24 cellular contexts compared by ENCODE assay signal in genomic region chr4:23312686-23313085, GRCh38.
DNase-seq lines count a peak whose midpoint lies in the region; ATAC-seq, FAIRE-seq and TF ChIP-seq lines count a peak whose summit lies in the region.
"Had no signal": no experiment of that assay in that cellular context is flagged by ENCODE, and none has a peak within 500 bp of the region (broad histone marks: within the 10 kb centered on the region; RNA-seq: fewer than 3 reads in every experiment).

No MANE protein-coding gene starts in this region.

- H3K9me3 ChIP-seq in HepG2 (ENCODE audit: low read length) (no peaks in the 10 kb centered on the region), right lobe of liver (no peaks in the 10 kb centered on the region), K562 (replicated peaks; ENCODE audit: control insufficient read depth, insufficient read depth, low read depth, low read length) (no peaks in the 10 kb centered on the region; the same call in 1 of the 2 replicates)
- H3K9me3 ChIP-seq: BE2C, BLaER1 had no signal

- no peaks in the 10 kb centered on the region for H3K79me2 ChIP-seq in HepG2 (ENCODE audit: insufficient read depth, low read length)
- no peaks in the 10 kb centered on the region for H3K79me2 ChIP-seq in K562 (ENCODE audit: control insufficient read depth, insufficient read depth, low read length)

- no TSS peak for BruUV-seq in HepG2 (replicated peaks; lab: Mats Ljungman, UMichigan)
- BruUV-seq in K562 (replicated peaks; lab: Mats Ljungman, UMichigan): no TSS peak

- CTCF ChIA-PET in HepG2 (lab: Yijun Ruan, JAX; ENCODE audit: low intra/inter-chr PET ratio, low total read pairs): no interaction called here
- CTCF ChIA-PET in K562 (lab: Yijun Ruan, JAX; ENCODE audit: low intra/inter-chr PET ratio): no interaction called here

- DNase-seq in HepG2 (ENCODE audit: low spot score) (no peak), right lobe of liver (no peak), K562 (ENCODE audit: extremely low read depth in 1 of 4, low spot score in 3 of 4) (no peak), NCI-H1105 (lab: John Stamatoyannopoulos, UW) (no peak), putamen (ENCODE audit: low spot score) (no peak)
- DNase-seq: ACHN; BE2C; C1 segment of cervical spinal cord; CD4-positive, alpha-beta memory T cell; CD4-positive, CD25-positive, alpha-beta regulatory T cell; CD8-positive, alpha-beta memory T cell; COR-L47; DMS 273 treated with DMSO at 0.1 percent for 48 hours; DMS153; DMS53; DMS79; DND-41; EL; GDM1 had no signal

- no peaks in the 10 kb centered on the region for H3K4me1 ChIP-seq in HepG2 (ENCODE audit: insufficient read depth, low read length)
- no peaks in the 10 kb centered on the region for H3K4me1 ChIP-seq in right lobe of liver
- H3K4me1 ChIP-seq in K562 (replicated peaks in 1 of 2; ENCODE audit: control insufficient read depth in 2 of 2, insufficient read depth in 2 of 2, low read length in 2 of 2): no peaks in the 10 kb centered on the region
- H3K4me1 ChIP-seq: BLaER1 had no signal

- H3K27ac ChIP-seq in HepG2 (ENCODE audit: extremely low read length, insufficient read depth, low read length) (no peak overlapping the region), right lobe of liver (no peak overlapping the region), K562 (ENCODE audit: extremely low read depth, low read depth, low read length) (no peak overlapping the region)
- H3K27ac ChIP-seq: 22Rv1, BLaER1 had no signal

- no peaks in the 10 kb centered on the region for H3K9me1 ChIP-seq in K562 (ENCODE audit: control insufficient read depth, insufficient read depth, low read length)

- in situ Hi-C loops in HepG2 (cut with HindIII; ENCODE audit: extremely low pct_ligation_motif_present, low pct_unique_long_range_greater_than_20kb) (no loop called here), K562 (cut with MboI) (no loop called here)

- FAIRE-seq in HepG2 (lab: Jason Lieb, UNC) (no peak), K562 (lab: Jason Lieb, UNC) (no peak)
- FAIRE-seq: GM12878, GM12892, GM18507 had no signal

- H3K9ac ChIP-seq in HepG2 (ENCODE audit: insufficient read depth, low read depth, low read length): no peak overlapping the region
- H3K9ac ChIP-seq in K562 (ENCODE audit: insufficient read depth in 1 of 2, low read depth in 2 of 2, low read length in 2 of 2): no peak overlapping the region
- H3K9ac ChIP-seq: BLaER1 had no signal

- H4K20me1 ChIP-seq in HepG2 (ENCODE audit: insufficient read depth, low read length) (no peaks in the 10 kb centered on the region), K562 (replicated peaks; ENCODE audit: control insufficient read depth, insufficient read depth, low read length) (no peaks in the 10 kb centered on the region)
- H4K20me1 ChIP-seq: BLaER1 had no signal

- H3K36me3 ChIP-seq in HepG2 (replicated peaks in 1 of 2; ENCODE audit: control insufficient read depth in 1 of 2, insufficient read depth in 2 of 2, low read length in 2 of 2): no peaks in the 10 kb centered on the region
- no peaks in the 10 kb centered on the region for H3K36me3 ChIP-seq in right lobe of liver
- no peaks in the 10 kb centered on the region for H3K36me3 ChIP-seq in K562 (ENCODE audit: control insufficient read depth, insufficient read depth, low read length)
- H3K36me3 ChIP-seq: BE2C, BLaER1 had no signal

- no peaks in the 10 kb centered on the region; a peak in 1 of 5 replicates for H3K27me3 ChIP-seq in HepG2 (ENCODE audit: control insufficient read depth in 1 of 2, insufficient read depth in 2 of 2, low read length in 2 of 2)
- H3K27me3 ChIP-seq in right lobe of liver: no peaks in the 10 kb centered on the region
- no peaks in the 10 kb centered on the region for H3K27me3 ChIP-seq in K562 (ENCODE audit: control insufficient read depth in 2 of 2, insufficient read depth in 2 of 2, low read length in 2 of 2)
- H3K27me3 ChIP-seq: BE2C, BLaER1 had no signal

- intact Hi-C loops in HepG2 (cut with micrococcal nuclease; ENCODE audit: unreplicated experiment): no loop called here
- intact Hi-C loops in right lobe of liver (cut with DNase I): no loop called here
- intact Hi-C loops in K562 (cut with micrococcal nuclease): no loop called here

- H3K4me2 ChIP-seq in HepG2 (ENCODE audit: low read depth, low read length) (no peak overlapping the region), K562 (ENCODE audit: insufficient read depth, low read length) (no peak overlapping the region)
- H3K4me2 ChIP-seq: BLaER1 had no signal

- no peak for TF ChIP-seq POLR2A in HepG2 (IDR thresholded peaks at IDR 0.05; ENCODE audit: insufficient read depth in 1 of 2, low read depth in 2 of 2, low read length in 2 of 2)
- no peak for TF ChIP-seq POLR2A in right lobe of liver (IDR thresholded peaks at IDR 0.05)
- TF ChIP-seq POLR2A in K562 (conservative IDR thresholded peaks at IDR 0.05): no peak

- H3K4me3 ChIP-seq in HepG2 (replicated peaks in 1 of 3; ENCODE audit: insufficient read depth in 1 of 3, low read depth in 2 of 3, low read length in 3 of 3) (no peak overlapping the region), right lobe of liver (no peak overlapping the region), K562 (no peak overlapping the region)
- H3K4me3 ChIP-seq: BLaER1, GM12878 had no signal

- ATAC-seq in HepG2: no peak
- ATAC-seq in right lobe of liver: no peak
- no peak for ATAC-seq in K562
- ATAC-seq: GM12878 had no signal

- H2AFZ ChIP-seq in HepG2 (ENCODE audit: low read length) (no peak overlapping the region), K562 (ENCODE audit: low read depth, low read length) (no peak overlapping the region)

- POLR2A ChIA-PET in HepG2 (lab: Yijun Ruan, JAX): no interaction called here
- POLR2A ChIA-PET in K562 (lab: Yijun Ruan, JAX): no interaction called here

- no peak for TF ChIP-seq CTCF in HepG2 (CRISPR knock-in tag; IDR thresholded peaks at IDR 0.05)
- TF ChIP-seq CTCF in right lobe of liver (IDR thresholded peaks at IDR 0.05): no peak
- no peak for TF ChIP-seq CTCF in K562 (IDR thresholded peaks at IDR 0.05 in 2 of 3, conservative IDR thresholded peaks at IDR 0.05 in 1 of 3; ENCODE audit: insufficient read depth in 2 of 3, low read depth in 1 of 3, low read length in 3 of 3)

- no peak for TF ChIP-seq EP300 in HepG2 (IDR thresholded peaks at IDR 0.05; ENCODE audit: low read depth in 2 of 2, low read length in 2 of 2)
- no peak for TF ChIP-seq EP300 in HepG2 (CRISPR knock-in tag; IDR thresholded peaks at IDR 0.05; ENCODE audit: borderline replicate concordance)
- TF ChIP-seq EP300 in K562 (IDR thresholded peaks at IDR 0.05; ENCODE audit: low read length): no peak

- no peak for TF ChIP-seq RAD21 in HepG2 (CRISPR knock-in tag; IDR thresholded peaks at IDR 0.05)
- TF ChIP-seq RAD21 in K562 (CRISPR knock-in tag; conservative IDR thresholded peaks at IDR 0.05 in 1 of 2, IDR thresholded peaks at IDR 0.05 in 1 of 2): no peak

TF ChIP-seq in HepG2, 621 proteins besides CTCF, POLR2A, EP300 and RAD21:
- no peak for TF ChIP-seq ZFYVE20 (CRISPR knock-in tag; IDR thresholded peaks at IDR 0.05; ENCODE audit: borderline replicate concordance, low read depth)
- peak; percentile 35 to 86 for TF ChIP-seq MAFK (conservative IDR thresholded peaks at IDR 0.05 in 1 of 2, IDR thresholded peaks at IDR 0.05 in 1 of 2; ENCODE audit: low read length in 2 of 2)
- peak; percentile 66 for TF ChIP-seq MAFF (IDR thresholded peaks at IDR 0.05; ENCODE audit: low read depth, low read length)

TF ChIP-seq in K562, 482 proteins besides CTCF, POLR2A, EP300 and RAD21 (continues in another document):
- TF ChIP-seq NELFE (IDR thresholded peaks at IDR 0.05; ENCODE audit: insufficient read depth, insufficient read length): no peak
- TF ChIP-seq CREBBP (IDR thresholded peaks at IDR 0.05; ENCODE audit: low read depth, low read length): no peak
- no peak for TF ChIP-seq ZBTB34 (CRISPR knock-in tag; IDR thresholded peaks at IDR 0.05)
- no peak for TF ChIP-seq WHSC1 (IDR thresholded peaks at IDR 0.05; ENCODE audit: low read length)
- no peak for TF ChIP-seq E2F4 (CRISPR knock-in tag; IDR thresholded peaks at IDR 0.05; ENCODE audit: low read depth)
- TF ChIP-seq PHF8 (IDR thresholded peaks at IDR 0.05; ENCODE audit: borderline replicate concordance, low read length): no peak
- no peak for TF ChIP-seq RAD51 (IDR thresholded peaks at IDR 0.05; ENCODE audit: borderline replicate concordance, low read depth)
- no peak for TF ChIP-seq TOE1 (IDR thresholded peaks at IDR 0.05; ENCODE audit: borderline replicate concordance)
- TF ChIP-seq TOE1 (CRISPR knock-in tag; IDR thresholded peaks at IDR 0.05; ENCODE audit: borderline replicate concordance, low read depth): no peak
- TF ChIP-seq ZNF764 (CRISPR knock-in tag; IDR thresholded peaks at IDR 0.05; ENCODE audit: low read depth): no peak
- TF ChIP-seq DLX4 (CRISPR knock-in tag; IDR thresholded peaks at IDR 0.05): no peak
- TF ChIP-seq FOXA1 (IDR thresholded peaks at IDR 0.05; ENCODE audit: borderline replicate concordance): no peak
- peak; percentile 61 for TF ChIP-seq C11orf30 (IDR thresholded peaks at IDR 0.05; ENCODE audit: low read depth)
- TF ChIP-seq MAFK (IDR thresholded peaks at IDR 0.05; ENCODE audit: low read length): peak; percentile 41; the same call in 1 of the 2 replicates
- peak; percentile 63 for TF ChIP-seq MAFG (tag; conservative IDR thresholded peaks at IDR 0.05)
- no peak for TF ChIP-seq BCL6 (CRISPR knock-in tag; IDR thresholded peaks at IDR 0.05)

Comparison
In these comparisons a context has a peak if more than half of its experiments do, and no peak if none do; other contexts are left out.
1. Of the 241 proteins assayed by ChIP-seq in both HepG2 and K562: peak only in HepG2: MAFF; only in K562: MAFG; in both: MAFK; in neither: 238.